1 cellular context compared by ENCODE assay signal in genomic region chr19:13163609-13164364, GRCh38.
TF ChIP-seq lines count a peak whose summit lies in the region.

No MANE protein-coding gene starts in this region.

TF ChIP-seq in K562, 482 proteins besides CTCF, POLR2A, EP300 and RAD21 (continued from another document and continues in another):
- TF ChIP-seq PBX2 (CRISPR knock-in tag; IDR thresholded peaks at IDR 0.05; ENCODE audit: low read depth), result no peak
- TF ChIP-seq PBX2 (tag; conservative IDR thresholded peaks at IDR 0.05; ENCODE audit: low read depth), result peak; percentile 56
- TF ChIP-seq VEZF1 (CRISPR knock-in tag; IDR thresholded peaks at IDR 0.05), result peak; percentile 80
- TF ChIP-seq ZNF395 (CRISPR knock-in tag; IDR thresholded peaks at IDR 0.05), result peak; percentile 79
- no peak for TF ChIP-seq ZFP1 (CRISPR knock-in tag; IDR thresholded peaks at IDR 0.05)
- no peak for TF ChIP-seq ZNF23 (CRISPR knock-in tag; IDR thresholded peaks at IDR 0.05)
- no peak; a peak in 1 of 4 replicates for TF ChIP-seq MAZ (CRISPR knock-in tag; conservative IDR thresholded peaks at IDR 0.05 in 1 of 2, IDR thresholded peaks at IDR 0.05 in 1 of 2)
- TF ChIP-seq TRIM25 (IDR thresholded peaks at IDR 0.05; ENCODE audit: borderline replicate concordance), result peak; percentile 18; the same call in 1 of the 2 replicates
- TF ChIP-seq RHOXF2B (CRISPR knock-in tag; conservative IDR thresholded peaks at IDR 0.05), result 0 out of 2 replicates have a peak, but pooled peaks have one; percentile 6
- TF ChIP-seq ZNF696 (CRISPR knock-in tag; conservative IDR thresholded peaks at IDR 0.05), result no peak
- TF ChIP-seq ZNF592 (IDR thresholded peaks at IDR 0.05), result peak; percentile 13; the same call in 1 of the 2 replicates
- TF ChIP-seq JUND (IDR thresholded peaks at IDR 0.05; ENCODE audit: borderline replicate concordance, low read depth, low read length), result peak; percentile 2; the same call in 1 of the 2 replicates
- no peak; the same call in 2 of the 3 replicates for TF ChIP-seq JUND (tag; IDR thresholded peaks at IDR 0.05; ENCODE audit: borderline replicate concordance, low read depth, low read length)
- peak; percentile 23 for TF ChIP-seq EGR1 (conservative IDR thresholded peaks at IDR 0.05)
- 0 out of 2 replicates have a peak, but pooled peaks have one; percentile 8 for TF ChIP-seq SMARCA5 (IDR thresholded peaks at IDR 0.05)
- TF ChIP-seq HMGN3 (IDR thresholded peaks at IDR 0.05; ENCODE audit: borderline replicate concordance, extremely low read depth, insufficient read length, low read depth, low read length), result peak; percentile 72
- TF ChIP-seq ZNF217 (CRISPR knock-in tag; IDR thresholded peaks at IDR 0.05), result no peak
- no peak; the same call in none of the 2 replicates for TF ChIP-seq ZNF740 (CRISPR knock-in tag; IDR thresholded peaks at IDR 0.05)
- peak in 1 of 2 experiments; percentile 82; a peak in 2 of 4 replicates for TF ChIP-seq ZNF740 (tag; IDR thresholded peaks at IDR 0.05)
- no peak for TF ChIP-seq ZNF507 (tag; conservative IDR thresholded peaks at IDR 0.05)
- TF ChIP-seq SUPT5H (IDR thresholded peaks at IDR 0.05), result peak; percentile 56; the same call in 1 of the 2 replicates
- TF ChIP-seq BCL6 (CRISPR knock-in tag; IDR thresholded peaks at IDR 0.05), result no peak
- TF ChIP-seq HDAC6 (IDR thresholded peaks at IDR 0.05; ENCODE audit: low read depth, low read length), result no peak
- TF ChIP-seq NCOR1 (IDR thresholded peaks at IDR 0.05), result peak; percentile 60
- peak in 1 of 2 experiments; percentile 49; a peak in 1 of 4 replicates for TF ChIP-seq HDAC1 (IDR thresholded peaks at IDR 0.05)
- no peak for TF ChIP-seq MAFG (tag; conservative IDR thresholded peaks at IDR 0.05)
- TF ChIP-seq ZBTB40 (IDR thresholded peaks at IDR 0.05), result 0 out of 2 replicates have a peak, but pooled peaks have one; percentile 36
- no peak for TF ChIP-seq ZBTB40 (CRISPR knock-in tag; IDR thresholded peaks at IDR 0.05)
- TF ChIP-seq XRCC5 (IDR thresholded peaks at IDR 0.05; ENCODE audit: low read depth, low read length), result 0 out of 2 replicates have a peak, but pooled peaks have one; percentile 9
- no peak for TF ChIP-seq ZNF77 (CRISPR knock-in tag; IDR thresholded peaks at IDR 0.05)
- no peak for TF ChIP-seq ARID3B (CRISPR knock-in tag; IDR thresholded peaks at IDR 0.05; ENCODE audit: borderline replicate concordance)
- peak; percentile 69 for TF ChIP-seq RBFOX2 (IDR thresholded peaks at IDR 0.05; ENCODE audit: low read depth, low read length)
- peak; percentile 18; the same call in 1 of the 2 replicates for TF ChIP-seq MYC (IDR thresholded peaks at IDR 0.05; ENCODE audit: low read depth, low read length)
- TF ChIP-seq MYC (CRISPR knock-in tag; IDR thresholded peaks at IDR 0.05; ENCODE audit: borderline replicate concordance, low read depth), result no peak
